ENCODE assay signal across 19 cellular contexts in genomic region chr10:104040382-104040781, GRCh38. TPM values are rescaled to one million over a fixed set of nuclear protein-coding genes. Genes with fewer than 3 reads are reported as not detected.
DNase-seq lines count a peak whose midpoint lies in the region; ATAC-seq and TF ChIP-seq lines count a peak whose summit lies in the region.
"Had no signal": no experiment of that assay in that cellular context is flagged by ENCODE, and none has a peak within 500 bp of the region (broad histone marks: within the 10 kb centered on the region; RNA-seq: fewer than 3 reads in every experiment).

No MANE protein-coding gene starts in this region.

- H3K4me1 Mint-ChIP-seq in MCF 10A (ENCODE audit: insufficient read depth, unreplicated experiment): no peaks in the 10 kb centered on the region
- no peaks in the 10 kb centered on the region for H3K4me1 Mint-ChIP-seq in neural progenitor cell

- no peaks in the 10 kb centered on the region for H3F3A ChIP-seq in neural progenitor cell (ENCODE audit: low read depth)

- dilution Hi-C loops in mammary epithelial cell (cut with HindIII; ENCODE audit: low sequenced_read_pairs): no loop called here

- H2AFZ ChIP-seq in mammary epithelial cell (ENCODE audit: low read depth, low read length) (no peak overlapping the region), neural progenitor cell (replicated peaks) (no peak overlapping the region)
- H2AFZ ChIP-seq: GM23248 had no signal

- H3K4me2 ChIP-seq in mammary epithelial cell (ENCODE audit: insufficient read depth, low read depth, low read length) (no peak overlapping the region), neural progenitor cell (no peak overlapping the region)

- peaks cover 93% of the 10 kb centered on the region for H3K36me3 Mint-ChIP-seq in MCF 10A (ENCODE audit: insufficient read depth, unreplicated experiment)
- no peaks in the 10 kb centered on the region for H3K36me3 Mint-ChIP-seq in neural progenitor cell
- H3K36me3 Mint-ChIP-seq: CD4-positive, alpha-beta memory T cell had no signal

- BruUV-seq in MCF 10A (replicated peaks; lab: Mats Ljungman, UMichigan) (no TSS peak), mammary epithelial cell (replicated peaks; lab: Mats Ljungman, UMichigan) (no TSS peak)

- no peak for TF ChIP-seq POLR2A in testis (IDR thresholded peaks at IDR 0.05)

- DNase-seq in MCF 10A (ENCODE audit: unreplicated experiment): no peak
- no peak for DNase-seq in mammary epithelial cell
- DNase-seq in RWPE1 (ENCODE audit: low spot score): no peak
- DNase-seq in neural progenitor cell (ENCODE audit: low spot score): no peak
- DNase-seq in effector CD4-positive, alpha-beta T cell: no peak
- DNase-seq in testis: no peak
- DNase-seq: C1 segment of cervical spinal cord; Calu3; CD4-positive, alpha-beta memory T cell; COR-L47; DMS53; DMS79 treated with DMSO at 0.1 percent for 48 hours; GF-D8; GM23248; H7; HFFc6 had no signal

- no peak overlapping the region for H3K9ac ChIP-seq in mammary epithelial cell (ENCODE audit: insufficient read depth, low read length)
- no peak overlapping the region for H3K9ac ChIP-seq in neural progenitor cell
- H3K9ac ChIP-seq: GM23248 had no signal

- H3K79me2 ChIP-seq in mammary epithelial cell (ENCODE audit: insufficient read depth, low read length) (peaks cover 14% of the 10 kb centered on the region), neural progenitor cell (ENCODE audit: low read depth) (no peaks in the 10 kb centered on the region)

- POLR2A ChIA-PET in MCF 10A (lab: Yijun Ruan, JAX): interaction anchor here (0.7 to 1.8 kb wide), 3 partner anchors 9 to 20 kb away, joined by 3 to 4 read pairs (median 3); no protein-coding TSS in a partner anchor
- POLR2A ChIA-PET in RWPE1 (lab: Yijun Ruan, JAX; ENCODE audit: low non-redundant PET): no interaction called here

- intact Hi-C loops in MCF 10A (cut with micrococcal nuclease): no loop called here
- intact Hi-C loops in mammary epithelial cell (cut with micrococcal nuclease): no loop called here
- intact Hi-C loops in testis (cut with DNase I; ENCODE audit: low total_unique reads): loop anchor here (10.0 kb wide), 1 partner anchor 164 kb away; no protein-coding TSS in a partner anchor

- WGBS in mammary epithelial cell (ENCODE audit: low coverage, missing lambda C conversion rate): 60% methylated on average over 4 of the region's 6 CpGs
- WGBS in testis, 2 donors: 59 to 76% methylated on average over 6 of the region's 6 CpGs

- H3K9me3 Mint-ChIP-seq in MCF 10A (ENCODE audit: unreplicated experiment): no peaks in the 10 kb centered on the region
- no peaks in the 10 kb centered on the region for H3K9me3 Mint-ChIP-seq in neural progenitor cell
- H3K9me3 Mint-ChIP-seq: HFFc6 had no signal

- H3K27me3 ChIP-seq in mammary epithelial cell (ENCODE audit: insufficient read depth, low read length): no peaks in the 10 kb centered on the region
- H3K27me3 ChIP-seq in neural progenitor cell: no peaks in the 10 kb centered on the region
- no peaks in the 10 kb centered on the region for H3K27me3 ChIP-seq in testis

- H3K36me3 ChIP-seq in mammary epithelial cell (ENCODE audit: insufficient read depth, low read length) (peaks cover 84% of the 10 kb centered on the region), neural progenitor cell (no peaks in the 10 kb centered on the region), testis (ENCODE audit: low read depth, missing control alignments) (no peaks in the 10 kb centered on the region)

- H3K4me1 ChIP-seq in mammary epithelial cell (ENCODE audit: insufficient read depth, low read length): no peaks in the 10 kb centered on the region
- no peaks in the 10 kb centered on the region for H3K4me1 ChIP-seq in neural progenitor cell
- no peaks in the 10 kb centered on the region for H3K4me1 ChIP-seq in testis

- TF ChIP-seq CTCF in MCF 10A (IDR thresholded peaks at IDR 0.05; ENCODE audit: unreplicated experiment): no peak
- no peak for TF ChIP-seq CTCF in mammary epithelial cell (conservative IDR thresholded peaks at IDR 0.05 in 1 of 2, IDR thresholded peaks at IDR 0.05 in 1 of 2; ENCODE audit: extremely low read depth in 1 of 2, insufficient read depth in 1 of 2, low read depth in 1 of 2, low read length in 2 of 2)
- TF ChIP-seq CTCF in RWPE1 (conservative IDR thresholded peaks at IDR 0.05; ENCODE audit: low read depth): no peak
- TF ChIP-seq CTCF in neural progenitor cell (IDR thresholded peaks at IDR 0.05): no peak
- TF ChIP-seq CTCF in testis (IDR thresholded peaks at IDR 0.05): no peak

- ATAC-seq in GM18867 (IDR thresholded peaks at IDR 0.05; ENCODE audit: unreplicated experiment): no peak
- ATAC-seq: HCT116 had no signal

- H3K27me3 Mint-ChIP-seq in MCF 10A (ENCODE audit: insufficient read depth, unreplicated experiment) (no peaks in the 10 kb centered on the region), neural progenitor cell (ENCODE audit: insufficient read depth, low read depth) (peaks cover 5% of the 10 kb centered on the region)
- H3K27me3 Mint-ChIP-seq: CD4-positive, alpha-beta memory T cell had no signal

- H3K27ac Mint-ChIP-seq in MCF 10A (ENCODE audit: low read depth, unreplicated experiment): peak overlapping the region; percentile 27
- peak overlapping the region; percentile 50 for H3K27ac Mint-ChIP-seq in neural progenitor cell
- H3K27ac Mint-ChIP-seq: HFFc6 had no signal

- in situ Hi-C loops in mammary epithelial cell (cut with MboI; ENCODE audit: low sequenced_read_pairs in 2 of 2): no loop called here

- CTCF ChIA-PET in MCF 10A (lab: Yijun Ruan, JAX) (interaction anchor here (1.0 kb wide), 1 partner anchor 15 kb away, joined by 3 read pairs; no protein-coding TSS in a partner anchor), mammary epithelial cell (lab: Charles Lee; ENCODE audit: low non-redundant PET) (no interaction called here), RWPE1 (lab: Yijun Ruan, JAX) (interaction anchor here (0.7 to 1.1 kb wide), 2 partner anchors 22 to 523 kb away, joined by 3 to 5 read pairs; no protein-coding TSS in a partner anchor)

- H3K4me3 Mint-ChIP-seq in MCF 10A (ENCODE audit: unreplicated experiment): no peak overlapping the region
- H3K4me3 Mint-ChIP-seq in neural progenitor cell: no peak overlapping the region
- H3K4me3 Mint-ChIP-seq: CD4-positive, alpha-beta memory T cell; HFFc6 had no signal

- H3K27ac ChIP-seq in mammary epithelial cell (ENCODE audit: insufficient read depth, low read depth, low read length) (no peak overlapping the region), RWPE1 (peak overlapping the region; percentile 52), neural progenitor cell (no peak overlapping the region), testis (no peak overlapping the region)
- H3K27ac ChIP-seq: GM23248 had no signal

- no peak overlapping the region for H3K4me3 ChIP-seq in mammary epithelial cell (replicated peaks in 1 of 3; ENCODE audit: insufficient read depth in 1 of 3, low read depth in 2 of 3, low read length in 3 of 3)
- H3K4me3 ChIP-seq in neural progenitor cell: no peak overlapping the region
- no peak overlapping the region for H3K4me3 ChIP-seq in testis
- H3K4me3 ChIP-seq: GM23248 had no signal

- H4K20me1 ChIP-seq in mammary epithelial cell (ENCODE audit: insufficient read depth, low read length): no peaks in the 10 kb centered on the region
- no peaks in the 10 kb centered on the region for H4K20me1 ChIP-seq in neural progenitor cell (ENCODE audit: low read depth)

- H3K9me3 ChIP-seq in mammary epithelial cell (replicated peaks; ENCODE audit: insufficient read depth, low read length): no peaks in the 10 kb centered on the region
- H3K9me3 ChIP-seq in neural progenitor cell (ENCODE audit: low read depth): no peaks in the 10 kb centered on the region
- H3K9me3 ChIP-seq in testis: no peaks in the 10 kb centered on the region

RNA-seq across cellular contexts. Expression of gene COL17A1, which starts 45.3 kb away (rescaled TPM):
- 514 and 563 TPM in 2 replicates for total RNA-seq in MCF 10A (2022)
- 1,000 to 10,000 TPM; 1,287 to 2,380 TPM for total RNA-seq in mammary epithelial cell
- polyA plus RNA-seq in mammary epithelial cell: 2,244 TPM
- 1,040 TPM for polyA minus RNA-seq in mammary epithelial cell
- 1.5 and 2.3 TPM in 2 replicates for total RNA-seq in neural progenitor cell (ENCODE audit: low replicate concordance)
- total RNA-seq in testis: 10 to 100 TPM in 1 of 2 donors, 1 to 10 TPM in 1; 7.1 to 30.6 TPM
- polyA plus RNA-seq in testis (ENCODE audit: insufficient read depth, low read depth, low replicate concordance): 17.1 TPM
- total RNA-seq: A673; CD4-positive, alpha-beta memory T cell; GM23248 had no signal
- polyA plus RNA-seq: CD4-positive, alpha-beta memory T cell had no signal

Comparison
In these comparisons a context has a peak if more than half of its experiments do, and no peak if none do; other contexts are left out.
1. RNA of gene COL17A1, which starts 45.3 kb away (total RNA-seq): 1,287 to 2,380 TPM in mammary epithelial cell and 514 to 563 TPM in MCF 10A; 7.1 to 30.6 TPM in testis and 1.5 to 2.3 TPM in neural progenitor cell; every median in the first group is over 10 times any median in the second.